Comparison of ENCODE assay signal across 1 cellular context in the genomic region with DNA sequence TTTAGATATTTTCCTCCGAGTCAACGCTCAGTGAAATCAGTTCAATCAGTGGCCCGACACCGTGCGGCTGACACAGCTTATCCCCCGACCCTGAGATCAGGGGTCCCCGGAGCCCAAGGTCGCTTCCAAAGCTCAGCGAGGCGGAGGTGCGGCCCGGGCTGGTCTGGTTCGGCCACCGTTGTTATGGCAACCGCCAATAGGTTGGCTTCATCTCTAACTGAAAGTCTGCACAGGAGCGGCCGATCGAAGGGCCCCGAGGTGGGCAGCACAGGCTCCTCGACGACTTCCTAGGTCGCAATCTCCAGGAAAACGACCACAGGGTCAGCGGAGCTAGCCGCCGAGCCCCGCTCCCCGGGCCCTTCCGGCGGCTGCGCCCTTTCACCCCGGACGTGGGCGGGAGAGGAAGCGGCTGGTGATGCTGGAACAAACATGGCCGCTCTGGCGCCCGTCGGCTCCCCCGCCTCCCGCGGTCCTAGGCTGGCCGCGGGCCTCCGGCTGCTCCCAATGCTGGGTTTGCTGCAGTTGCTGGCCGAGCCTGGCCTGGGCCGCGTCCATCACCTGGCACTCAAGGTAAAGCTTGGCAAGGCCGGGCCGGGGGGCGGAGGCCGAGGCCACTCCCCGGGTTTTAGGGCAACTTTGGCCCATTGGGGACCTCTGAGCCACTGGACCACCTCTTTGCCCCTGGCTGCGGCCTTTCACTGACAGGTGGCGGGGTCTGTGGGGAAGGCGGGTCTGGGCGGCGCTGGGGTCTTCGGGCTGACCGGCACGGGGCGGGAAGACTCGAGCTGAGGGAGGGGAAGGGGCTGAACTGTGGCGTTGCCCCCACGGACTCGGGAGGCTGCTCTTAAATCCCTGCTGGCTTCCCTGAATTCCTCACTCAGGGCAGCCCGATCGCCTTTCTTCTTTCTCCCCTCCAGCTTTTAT.
TF ChIP-seq lines count a peak whose summit lies in the region.

TSS of gene GPR107 (plus strand) at position 403 of the 924 bp plus-strand sequence. CDS start at position 430, 27 bp downstream.

TF ChIP-seq in HepG2, 621 proteins besides CTCF, POLR2A, EP300 and RAD21 (continued from another document and continues in another):
- TF ChIP-seq, protein P1, sequence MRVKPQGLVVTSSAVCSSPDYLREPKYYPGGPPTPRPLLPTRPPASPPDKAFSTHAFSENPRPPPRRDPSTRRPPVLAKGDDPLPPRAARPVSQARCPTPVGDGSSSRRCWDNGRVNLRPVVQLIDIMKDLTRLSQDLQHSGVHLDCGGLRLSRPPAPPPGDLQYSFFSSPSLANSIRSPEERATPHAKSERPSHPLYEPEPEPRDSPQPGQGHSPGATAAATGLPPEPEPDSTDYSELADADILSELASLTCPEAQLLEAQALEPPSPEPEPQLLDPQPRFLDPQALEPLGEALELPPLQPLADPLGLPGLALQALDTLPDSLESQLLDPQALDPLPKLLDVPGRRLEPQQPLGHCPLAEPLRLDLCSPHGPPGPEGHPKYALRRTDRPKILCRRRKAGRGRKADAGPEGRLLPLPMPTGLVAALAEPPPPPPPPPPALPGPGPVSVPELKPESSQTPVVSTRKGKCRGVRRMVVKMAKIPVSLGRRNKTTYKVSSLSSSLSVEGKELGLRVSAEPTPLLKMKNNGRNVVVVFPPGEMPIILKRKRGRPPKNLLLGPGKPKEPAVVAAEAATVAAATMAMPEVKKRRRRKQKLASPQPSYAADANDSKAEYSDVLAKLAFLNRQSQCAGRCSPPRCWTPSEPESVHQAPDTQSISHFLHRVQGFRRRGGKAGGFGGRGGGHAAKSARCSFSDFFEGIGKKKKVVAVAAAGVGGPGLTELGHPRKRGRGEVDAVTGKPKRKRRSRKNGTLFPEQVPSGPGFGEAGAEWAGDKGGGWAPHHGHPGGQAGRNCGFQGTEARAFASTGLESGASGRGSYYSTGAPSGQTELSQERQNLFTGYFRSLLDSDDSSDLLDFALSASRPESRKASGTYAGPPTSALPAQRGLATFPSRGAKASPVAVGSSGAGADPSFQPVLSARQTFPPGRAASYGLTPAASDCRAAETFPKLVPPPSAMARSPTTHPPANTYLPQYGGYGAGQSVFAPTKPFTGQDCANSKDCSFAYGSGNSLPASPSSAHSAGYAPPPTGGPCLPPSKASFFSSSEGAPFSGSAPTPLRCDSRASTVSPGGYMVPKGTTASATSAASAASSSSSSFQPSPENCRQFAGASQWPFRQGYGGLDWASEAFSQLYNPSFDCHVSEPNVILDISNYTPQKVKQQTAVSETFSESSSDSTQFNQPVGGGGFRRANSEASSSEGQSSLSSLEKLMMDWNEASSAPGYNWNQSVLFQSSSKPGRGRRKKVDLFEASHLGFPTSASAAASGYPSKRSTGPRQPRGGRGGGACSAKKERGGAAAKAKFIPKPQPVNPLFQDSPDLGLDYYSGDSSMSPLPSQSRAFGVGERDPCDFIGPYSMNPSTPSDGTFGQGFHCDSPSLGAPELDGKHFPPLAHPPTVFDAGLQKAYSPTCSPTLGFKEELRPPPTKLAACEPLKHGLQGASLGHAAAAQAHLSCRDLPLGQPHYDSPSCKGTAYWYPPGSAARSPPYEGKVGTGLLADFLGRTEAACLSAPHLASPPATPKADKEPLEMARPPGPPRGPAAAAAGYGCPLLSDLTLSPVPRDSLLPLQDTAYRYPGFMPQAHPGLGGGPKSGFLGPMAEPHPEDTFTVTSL (CRISPR knock-in tag; IDR thresholded peaks at IDR 0.05; ENCODE audit: borderline replicate concordance), result no peak; the same call in 1 of the 2 replicates
- TF ChIP-seq UBTF (CRISPR knock-in tag; IDR thresholded peaks at IDR 0.05) (peak; percentile 70), PATZ1 (CRISPR knock-in tag; IDR thresholded peaks at IDR 0.05) (no peak; the same call in 1 of the 2 replicates), ZNF556 (CRISPR knock-in tag; IDR thresholded peaks at IDR 0.05; ENCODE audit: borderline replicate concordance) (no peak), KLF9 (CRISPR knock-in tag; IDR thresholded peaks at IDR 0.05; ENCODE audit: low read depth) (no peak), ZNF101 (CRISPR knock-in tag; IDR thresholded peaks at IDR 0.05; ENCODE audit: borderline replicate concordance, low read depth) (0 out of 2 replicates have a peak, but pooled peaks have one; percentile 13), ZBTB7B (CRISPR knock-in tag; IDR thresholded peaks at IDR 0.05) (peak; percentile 39; the same call in 1 of the 2 replicates), ELF1 (CRISPR knock-in tag; IDR thresholded peaks at IDR 0.05) (peak; percentile 85), SIX4 (CRISPR knock-in tag; IDR thresholded peaks at IDR 0.05) (no peak), POLR2AphosphoS2 (IDR thresholded peaks at IDR 0.05; ENCODE audit: low read depth, low read length) (no peak), KDM6A (CRISPR knock-in tag; IDR thresholded peaks at IDR 0.05; ENCODE audit: low read depth) (no peak), GPBP1L1 (CRISPR knock-in tag; IDR thresholded peaks at IDR 0.05) (no peak), SRF (IDR thresholded peaks at IDR 0.05; ENCODE audit: low read depth, low read length) (no peak), ESRRA (CRISPR knock-in tag; IDR thresholded peaks at IDR 0.05; ENCODE audit: low read depth) (peak; percentile 79; the same call in 1 of the 2 replicates), GATAD2A (CRISPR knock-in tag; IDR thresholded peaks at IDR 0.05) (no peak), EED (CRISPR knock-in tag; IDR thresholded peaks at IDR 0.05) (0 out of 2 replicates have a peak, but pooled peaks have one; percentile 42), ZSCAN29 (CRISPR knock-in tag; conservative IDR thresholded peaks at IDR 0.05) (no peak), PHF20 (CRISPR knock-in tag; IDR thresholded peaks at IDR 0.05) (peak; percentile 89), IRF2 (CRISPR knock-in tag; IDR thresholded peaks at IDR 0.05) (no peak), CBX5 (CRISPR knock-in tag; IDR thresholded peaks at IDR 0.05; ENCODE audit: borderline replicate concordance) (peak; percentile 33; the same call in 1 of the 2 replicates), ZNF12 (CRISPR knock-in tag; IDR thresholded peaks at IDR 0.05) (0 out of 2 replicates have a peak, but pooled peaks have one; percentile 27), ZNF644 (CRISPR knock-in tag; IDR thresholded peaks at IDR 0.05; ENCODE audit: low read depth) (no peak), ZNF20 (CRISPR knock-in tag; IDR thresholded peaks at IDR 0.05) (0 out of 2 replicates have a peak, but pooled peaks have one; percentile 38), ZBTB38 (CRISPR knock-in tag; IDR thresholded peaks at IDR 0.05) (no peak), HOXA7 (CRISPR knock-in tag; IDR thresholded peaks at IDR 0.05) (no peak), HNF4G (IDR thresholded peaks at IDR 0.05; ENCODE audit: borderline replicate concordance, low read depth, low read length) (peak; percentile 54), HNF4G (CRISPR knock-in tag; IDR thresholded peaks at IDR 0.05; ENCODE audit: borderline replicate concordance, low read depth) (peak; percentile 39; the same call in 1 of the 2 replicates), ZNF235 (CRISPR knock-in tag; IDR thresholded peaks at IDR 0.05; ENCODE audit: borderline replicate concordance) (no peak), FOXA3 (CRISPR knock-in tag; IDR thresholded peaks at IDR 0.05) (peak; percentile 38), ZNF800 (CRISPR knock-in tag; IDR thresholded peaks at IDR 0.05) (no peak), ZHX1 (CRISPR knock-in tag; IDR thresholded peaks at IDR 0.05; ENCODE audit: low read depth) (no peak; the same call in 1 of the 2 replicates)
- TF ChIP-seq, protein P2, sequence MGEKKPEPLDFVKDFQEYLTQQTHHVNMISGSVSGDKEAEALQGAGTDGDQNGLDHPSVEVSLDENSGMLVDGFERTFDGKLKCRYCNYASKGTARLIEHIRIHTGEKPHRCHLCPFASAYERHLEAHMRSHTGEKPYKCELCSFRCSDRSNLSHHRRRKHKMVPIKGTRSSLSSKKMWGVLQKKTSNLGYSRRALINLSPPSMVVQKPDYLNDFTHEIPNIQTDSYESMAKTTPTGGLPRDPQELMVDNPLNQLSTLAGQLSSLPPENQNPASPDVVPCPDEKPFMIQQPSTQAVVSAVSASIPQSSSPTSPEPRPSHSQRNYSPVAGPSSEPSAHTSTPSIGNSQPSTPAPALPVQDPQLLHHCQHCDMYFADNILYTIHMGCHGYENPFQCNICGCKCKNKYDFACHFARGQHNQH (CRISPR knock-in tag; IDR thresholded peaks at IDR 0.05), result peak; percentile 85
- TF ChIP-seq, protein P3, sequence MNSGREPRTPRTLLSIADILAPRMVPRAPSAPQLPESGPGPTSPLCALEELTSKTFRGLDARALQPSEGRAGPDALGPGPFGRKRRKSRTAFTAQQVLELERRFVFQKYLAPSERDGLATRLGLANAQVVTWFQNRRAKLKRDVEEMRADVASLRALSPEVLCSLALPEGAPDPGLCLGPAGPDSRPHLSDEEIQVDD (CRISPR knock-in tag; IDR thresholded peaks at IDR 0.05; ENCODE audit: borderline replicate concordance), result peak; percentile 58; the same call in 1 of the 2 replicates
- TF ChIP-seq, protein P4, sequence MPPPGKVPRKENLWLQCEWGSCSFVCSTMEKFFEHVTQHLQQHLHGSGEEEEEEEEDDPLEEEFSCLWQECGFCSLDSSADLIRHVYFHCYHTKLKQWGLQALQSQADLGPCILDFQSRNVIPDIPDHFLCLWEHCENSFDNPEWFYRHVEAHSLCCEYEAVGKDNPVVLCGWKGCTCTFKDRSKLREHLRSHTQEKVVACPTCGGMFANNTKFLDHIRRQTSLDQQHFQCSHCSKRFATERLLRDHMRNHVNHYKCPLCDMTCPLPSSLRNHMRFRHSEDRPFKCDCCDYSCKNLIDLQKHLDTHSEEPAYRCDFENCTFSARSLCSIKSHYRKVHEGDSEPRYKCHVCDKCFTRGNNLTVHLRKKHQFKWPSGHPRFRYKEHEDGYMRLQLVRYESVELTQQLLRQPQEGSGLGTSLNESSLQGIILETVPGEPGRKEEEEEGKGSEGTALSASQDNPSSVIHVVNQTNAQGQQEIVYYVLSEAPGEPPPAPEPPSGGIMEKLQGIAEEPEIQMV (CRISPR knock-in tag; IDR thresholded peaks at IDR 0.05; ENCODE audit: low read depth), result no peak
